Comparison of ENCODE assay signal across 1 cellular context in the genomic region with DNA sequence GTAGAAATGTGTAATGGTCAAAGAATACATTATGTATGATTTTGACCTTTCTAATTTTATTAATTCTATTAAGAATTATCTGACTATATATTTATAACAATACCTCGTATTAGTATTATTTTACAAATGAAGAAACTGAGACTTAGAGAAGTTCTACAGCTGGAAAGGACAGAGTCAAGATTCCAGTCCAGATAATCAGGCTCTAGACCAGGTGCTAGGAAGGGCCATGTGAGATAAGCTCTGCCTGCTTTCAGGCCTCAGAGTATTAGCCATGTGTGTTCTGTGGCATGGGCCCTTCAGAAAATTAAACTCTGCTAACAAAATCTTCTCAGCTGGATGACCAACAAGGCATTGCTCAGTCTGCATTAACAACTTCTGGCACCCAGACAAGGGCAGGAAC.
A peak's percentile ranks its signal among the peaks of the same experiment; 100 is the strongest.
TF ChIP-seq lines count a peak whose summit lies in the region.

No MANE protein-coding gene starts in this region.

TF ChIP-seq in K562, 482 proteins besides CTCF, POLR2A, EP300 and RAD21 (continued from another document):
- TF ChIP-seq TAL1 (IDR thresholded peaks at IDR 0.05) (peak; percentile 51), TEAD4 (IDR thresholded peaks at IDR 0.05; ENCODE audit: low read length) (peak; percentile 56), TEAD4 (CRISPR knock-in tag; IDR thresholded peaks at IDR 0.05; ENCODE audit: borderline replicate concordance) (no peak)
